Comparison of ENCODE assay signal across 2 cellular contexts in the genomic region with DNA sequence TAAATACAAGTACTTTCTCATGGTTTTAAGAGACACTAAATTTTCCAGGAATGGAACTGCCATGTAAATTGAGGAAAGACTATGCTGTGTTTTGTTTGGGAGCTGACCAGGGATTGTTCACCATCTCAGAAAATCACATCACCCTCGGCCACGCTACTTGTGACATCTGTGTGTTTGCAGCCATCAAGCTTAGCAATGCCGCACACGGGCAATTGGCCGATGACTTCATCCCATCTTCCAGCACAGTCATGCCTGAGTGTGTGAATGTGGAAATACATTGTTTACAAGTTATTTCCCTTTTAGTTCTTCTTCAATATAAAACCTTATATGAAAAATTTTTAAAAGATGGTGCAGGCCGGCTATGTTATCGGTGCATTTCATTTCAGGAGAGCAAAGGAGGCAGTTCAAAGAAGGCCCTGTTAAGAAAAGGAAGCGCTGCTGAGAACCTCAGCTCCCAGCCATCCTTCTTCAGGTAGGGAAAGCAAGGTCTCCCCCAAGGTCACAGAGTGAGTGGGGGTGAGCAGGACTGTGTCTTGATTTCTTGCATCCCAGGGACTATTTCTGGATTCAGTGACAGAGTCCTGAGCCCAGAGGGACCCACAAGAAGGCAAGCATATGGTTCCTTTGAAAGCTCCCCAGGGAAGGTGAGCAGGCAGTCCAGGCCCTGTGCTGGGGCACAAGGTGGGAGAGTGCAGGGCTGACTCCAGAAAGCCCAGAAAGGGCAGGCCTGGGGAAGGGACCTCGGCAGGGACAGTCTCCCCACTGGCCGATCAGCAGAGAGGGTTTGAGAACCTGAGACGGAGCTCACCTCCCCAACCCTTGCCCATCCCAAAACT.
TF ChIP-seq lines count a peak whose summit lies in the region.

No MANE protein-coding gene starts in this region.

TF ChIP-seq in HepG2, 621 proteins besides CTCF, POLR2A, EP300 and RAD21 (continued from another document):
- TF ChIP-seq TOE1 (CRISPR knock-in tag; IDR thresholded peaks at IDR 0.05): no peak
- no peak for TF ChIP-seq PHF21A (CRISPR knock-in tag; IDR thresholded peaks at IDR 0.05)
- TF ChIP-seq CEBPB (IDR thresholded peaks at IDR 0.05; ENCODE audit: borderline replicate concordance, low read depth, low read length): no peak
- TF ChIP-seq RFXAP (CRISPR knock-in tag; IDR thresholded peaks at IDR 0.05; ENCODE audit: borderline replicate concordance): no peak
- TF ChIP-seq ZNF460 (CRISPR knock-in tag; IDR thresholded peaks at IDR 0.05; ENCODE audit: borderline replicate concordance): no peak
- no peak for TF ChIP-seq BHLHE40 (IDR thresholded peaks at IDR 0.05; ENCODE audit: low read length)
- TF ChIP-seq ZNF138 (CRISPR knock-in tag; IDR thresholded peaks at IDR 0.05; ENCODE audit: low read depth): no peak
- TF ChIP-seq TBL1XR1 (IDR thresholded peaks at IDR 0.05; ENCODE audit: borderline replicate concordance, low read length, partially characterized antibody): no peak
- no peak for TF ChIP-seq HHEX (CRISPR knock-in tag; IDR thresholded peaks at IDR 0.05)
- TF ChIP-seq, protein P1, sequence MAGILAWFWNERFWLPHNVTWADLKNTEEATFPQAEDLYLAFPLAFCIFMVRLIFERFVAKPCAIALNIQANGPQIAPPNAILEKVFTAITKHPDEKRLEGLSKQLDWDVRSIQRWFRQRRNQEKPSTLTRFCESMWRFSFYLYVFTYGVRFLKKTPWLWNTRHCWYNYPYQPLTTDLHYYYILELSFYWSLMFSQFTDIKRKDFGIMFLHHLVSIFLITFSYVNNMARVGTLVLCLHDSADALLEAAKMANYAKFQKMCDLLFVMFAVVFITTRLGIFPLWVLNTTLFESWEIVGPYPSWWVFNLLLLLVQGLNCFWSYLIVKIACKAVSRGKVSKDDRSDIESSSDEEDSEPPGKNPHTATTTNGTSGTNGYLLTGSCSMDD (CRISPR knock-in tag; IDR thresholded peaks at IDR 0.05): no peak
- no peak for TF ChIP-seq YY1 (IDR thresholded peaks at IDR 0.05; ENCODE audit: insufficient read depth, insufficient replicate concordance, low read depth, low read length)
- TF ChIP-seq IRX3 (CRISPR knock-in tag; IDR thresholded peaks at IDR 0.05; ENCODE audit: borderline replicate concordance, low read depth): no peak
- no peak for TF ChIP-seq SKI (IDR thresholded peaks at IDR 0.05; ENCODE audit: partially characterized antibody)
- TF ChIP-seq, protein P2, sequence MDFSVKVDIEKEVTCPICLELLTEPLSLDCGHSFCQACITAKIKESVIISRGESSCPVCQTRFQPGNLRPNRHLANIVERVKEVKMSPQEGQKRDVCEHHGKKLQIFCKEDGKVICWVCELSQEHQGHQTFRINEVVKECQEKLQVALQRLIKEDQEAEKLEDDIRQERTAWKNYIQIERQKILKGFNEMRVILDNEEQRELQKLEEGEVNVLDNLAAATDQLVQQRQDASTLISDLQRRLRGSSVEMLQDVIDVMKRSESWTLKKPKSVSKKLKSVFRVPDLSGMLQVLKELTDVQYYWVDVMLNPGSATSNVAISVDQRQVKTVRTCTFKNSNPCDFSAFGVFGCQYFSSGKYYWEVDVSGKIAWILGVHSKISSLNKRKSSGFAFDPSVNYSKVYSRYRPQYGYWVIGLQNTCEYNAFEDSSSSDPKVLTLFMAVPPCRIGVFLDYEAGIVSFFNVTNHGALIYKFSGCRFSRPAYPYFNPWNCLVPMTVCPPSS (IDR thresholded peaks at IDR 0.05): no peak

TF ChIP-seq in K562, 482 proteins besides CTCF, POLR2A, EP300 and RAD21:
- TF ChIP-seq ATF3 (IDR thresholded peaks at IDR 0.05): peak; percentile 43; the same call in 1 of the 2 replicates
- TF ChIP-seq ATF3 (CRISPR knock-in tag; conservative IDR thresholded peaks at IDR 0.05): no peak
- no peak for TF ChIP-seq ZNF445 (CRISPR knock-in tag; IDR thresholded peaks at IDR 0.05; ENCODE audit: low read depth)
TF ChIP-seq in K562: peak in this region for 1.
